In the genomic region with DNA sequence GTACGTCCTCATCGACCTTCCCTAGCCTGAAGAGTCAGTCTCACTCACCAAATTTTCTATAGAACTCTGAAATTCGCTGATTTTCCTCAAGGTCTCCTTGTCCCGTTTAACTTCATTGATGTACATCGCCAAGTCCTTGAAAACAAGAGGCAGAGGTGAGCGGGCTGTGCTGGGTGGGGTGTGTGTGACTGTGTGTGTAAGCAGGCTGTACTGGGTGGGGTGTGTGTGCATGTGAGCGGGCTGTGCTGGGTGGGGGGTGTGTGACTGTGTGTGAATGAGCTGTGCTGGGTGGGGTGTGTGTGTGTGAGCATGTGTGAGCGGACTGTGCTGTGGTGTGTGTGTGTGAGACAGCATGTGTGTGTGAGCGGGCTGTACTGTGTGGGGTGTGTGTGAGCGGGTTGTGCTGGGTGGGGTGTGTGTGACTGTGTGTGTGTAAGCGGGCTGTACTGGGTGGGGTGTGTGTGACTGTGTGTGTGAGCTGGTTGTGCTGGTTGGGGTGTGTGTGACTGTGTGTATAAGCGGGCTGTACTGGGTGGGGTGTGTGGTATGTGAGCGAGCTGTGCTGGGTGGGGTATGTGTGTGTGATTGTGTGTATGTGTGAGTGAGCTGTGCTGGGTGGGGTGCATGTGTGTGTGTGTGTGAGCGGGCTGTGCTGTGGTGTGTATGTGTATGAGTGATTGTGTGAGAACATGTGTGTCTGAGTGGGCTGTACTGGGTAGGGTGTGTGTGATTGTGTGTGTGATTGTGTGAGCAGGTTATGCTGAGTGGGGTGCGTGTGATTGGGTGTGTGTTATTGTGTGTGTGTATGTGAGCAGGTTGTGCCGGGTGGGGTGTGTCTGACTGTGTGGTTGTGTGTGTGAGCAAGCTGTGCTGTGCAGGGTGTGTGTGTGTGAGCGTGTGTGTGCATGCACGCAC, we compare ENCODE assay signal across 10 cellular contexts.
"Had no signal": no experiment of that assay in that cellular context is flagged by ENCODE, and none has a peak within 500 bp of the region (broad histone marks: within the 10 kb centered on the region; RNA-seq: fewer than 3 reads in every experiment).

No MANE protein-coding gene starts in this region.

- H3K27me3 Mint-ChIP-seq: progenitor cell of endocrine pancreas had no signal

- H3K36me3 Mint-ChIP-seq: natural killer cell treated with Interleukin-12 subunit alpha and Interleukin-12 subunit beta and Interleukin-15 and Interleukin-18, amount 100 ng/mL, for 72 hours had no signal

- H2AFZ ChIP-seq: hepatocyte had no signal

- H3K27ac Mint-ChIP-seq: natural killer cell treated with Interleukin-12 subunit alpha and Interleukin-12 subunit beta and Interleukin-15 and Interleukin-18, amount 100 ng/mL, for 72 hours; progenitor cell of endocrine pancreas had no signal

- H3K27me3 ChIP-seq: ascending aorta, esophagus muscularis mucosa, hepatocyte, right atrium auricular region, transverse colon had no signal

- H3K4me3 Mint-ChIP-seq: natural killer cell treated with Interleukin-12 subunit alpha and Interleukin-12 subunit beta and Interleukin-15 and Interleukin-18, amount 100 ng/mL, for 72 hours had no signal

- H3K9me3 Mint-ChIP-seq: natural killer cell treated with Interleukin-12 subunit alpha and Interleukin-12 subunit beta and Interleukin-15 and Interleukin-18, amount 100 ng/mL, for 72 hours had no signal

- H3K27ac ChIP-seq: ascending aorta, esophagus muscularis mucosa, hepatocyte, right atrium auricular region, transverse colon had no signal

- H3K36me3 ChIP-seq: right atrium auricular region, transverse colon had no signal

- H3K9me3 ChIP-seq: ascending aorta, esophagus muscularis mucosa, right atrium auricular region, transverse colon had no signal

- H3K4me2 ChIP-seq: hepatocyte had no signal

- H3K4me3 ChIP-seq: ascending aorta, hepatocyte, right atrium auricular region, skin epidermis, transverse colon had no signal

- FAIRE-seq: endometrium, keratinocyte had no signal

- H3K79me2 ChIP-seq: hepatocyte had no signal
